In genomic region chr1:20956272-20956671, GRCh38 we compare ENCODE assay signal across 18 cellular contexts.
"Had no signal": no experiment of that assay in that cellular context is flagged by ENCODE, and none has a peak within 500 bp of the region (broad histone marks: within the 10 kb centered on the region; RNA-seq: fewer than 3 reads in every experiment).

No MANE protein-coding gene starts in this region.

- H3K27ac Mint-ChIP-seq: activated naive CD8-positive, alpha-beta T cell; activated T-helper 1 cell treated with anti-CD3 and anti-CD28 coated beads, Interleukin-12 subunit alpha, Interleukin-12 subunit beta, Interleukin-2, Interleukin-4 antibody, amounts not matched to agents 30 ng/mL and 10 ng/mL and 1 ng/mL, durations not matched to agents 14 hours and 24 hours and 36 hours; mesothelial cell of epicardium; stimulated activated naive CD8-positive, alpha-beta T cell treated with anti-CD3 and anti-CD28 coated beads, Interleukin-15, Interleukin-2, amounts not matched to agents 100 ng/mL and 50 ng/mL, for 24 hours had no signal

- H3K9me3 ChIP-seq: left lung, right atrium auricular region, spleen, tibial artery had no signal

- ATAC-seq: left lung; naive thymus-derived CD8-positive, alpha-beta T cell had no signal

- H3K4me1 ChIP-seq: right atrium auricular region, tibial artery had no signal

- H3K9me3 Mint-ChIP-seq: activated T-helper 1 cell treated with anti-CD3 and anti-CD28 coated beads, Interleukin-12 subunit alpha, Interleukin-12 subunit beta, Interleukin-2, Interleukin-4 antibody, amounts not matched to agents 30 ng/mL and 10 ng/mL and 1 ng/mL, durations not matched to agents 14 hours and 24 hours and 36 hours; mesothelial cell of epicardium; naive thymus-derived CD8-positive, alpha-beta T cell; stimulated activated naive CD8-positive, alpha-beta T cell treated with anti-CD3 and anti-CD28 coated beads, Interleukin-15, Interleukin-2, amounts not matched to agents 100 ng/mL and 50 ng/mL, for 24 hours had no signal

- H3K27me3 ChIP-seq: left lung, right atrium auricular region, spleen, tibial artery had no signal

- DNase-seq: activated CD4-positive, alpha-beta T cell treated with anti-CD3 and anti-CD28 coated beads, Interleukin-2, amount 50 U/mL, for 48 hours; activated gamma-delta T cell treated with Interleukin-2 at 50 U/mL for 16 hours; amniotic stem cell; cerebellar nuclear complex; foreskin fibroblast; left lung; naive thymus-derived CD8-positive, alpha-beta T cell; spleen; stimulated activated CD4-positive, alpha-beta T cell treated with anti-CD3 and anti-CD28 coated beads, Interleukin-4, amount 100 ng/mL, for 24 hours; tibial artery had no signal

- H3K4me3 Mint-ChIP-seq: activated naive CD8-positive, alpha-beta T cell; activated T-helper 1 cell treated with anti-CD3 and anti-CD28 coated beads, Interleukin-12 subunit alpha, Interleukin-12 subunit beta, Interleukin-2, Interleukin-4 antibody, amounts not matched to agents 30 ng/mL and 10 ng/mL and 1 ng/mL, durations not matched to agents 14 hours and 24 hours and 36 hours; mesothelial cell of epicardium; naive thymus-derived CD8-positive, alpha-beta T cell; stimulated activated naive CD8-positive, alpha-beta T cell treated with anti-CD3 and anti-CD28 coated beads, Interleukin-15, Interleukin-2, amounts not matched to agents 100 ng/mL and 50 ng/mL, for 24 hours had no signal

- H3K27ac ChIP-seq: coronary artery, left lung, right atrium auricular region, spleen, tibial artery had no signal

- H3K4me3 ChIP-seq: coronary artery, left lung, lung, right atrium auricular region, spleen, tibial artery had no signal

- H3K36me3 ChIP-seq: right atrium auricular region had no signal

- H3K27me3 Mint-ChIP-seq: activated naive CD8-positive, alpha-beta T cell; naive thymus-derived CD8-positive, alpha-beta T cell; progenitor cell of endocrine pancreas; stimulated activated naive CD8-positive, alpha-beta T cell treated with anti-CD3 and anti-CD28 coated beads, Interleukin-15, Interleukin-2, amounts not matched to agents 100 ng/mL and 50 ng/mL, for 24 hours had no signal
